In genomic region chr5:134370871-134371833, GRCh38 we compare ENCODE assay signal across 8 cellular contexts. TPM values are rescaled to one million over a fixed set of nuclear protein-coding genes. Genes with fewer than 3 reads are reported as not detected.
DNase-seq lines count a peak whose midpoint lies in the region; ATAC-seq, FAIRE-seq and TF ChIP-seq lines count a peak whose summit lies in the region.

Gene UBE2B (plus strand): TSS chr5:134371569. CDS start chr5:134371596, 27 bp downstream.

- peaks cover 18% of the 10 kb centered on the region for H3K36me3 ChIP-seq in adipocyte (ENCODE audit: control insufficient read depth, insufficient read depth, low read length, severe bottlenecking)
- no peaks in the 10 kb centered on the region for H3K36me3 ChIP-seq in pancreas
- H3K36me3 ChIP-seq in tibial artery, result no peaks in the 10 kb centered on the region

- H3K27me3 ChIP-seq in adipocyte (replicated peaks; ENCODE audit: control insufficient read depth, insufficient read depth, low read length) (no peaks in the 10 kb centered on the region), pancreas (no peaks in the 10 kb centered on the region), tibial artery (no peaks in the 10 kb centered on the region)

- intact Hi-C loops in Right ventricle myocardium superior (cut with DNase I) (loop anchor here (5.0 to 10.0 kb wide), 2 partner anchors 156 to 214 kb away; partner anchors contain the start of gene JADE2), pancreas (cut with DNase I) (no loop called here), tibial artery (cut with DNase I; ENCODE audit: low total_unique reads) (loop anchor here (2.0 kb wide), 1 partner anchor 156 kb away; no protein-coding TSS in a partner anchor)

- DNase-seq in NCI-H1436 (lab: John Stamatoyannopoulos, UW), result peak; percentile 99
- DNase-seq in T follicular helper cell (ENCODE audit: low read depth), result peak; percentile 96
- DNase-seq in adipocyte (ENCODE audit: low read depth), result peak; percentile 99
- DNase-seq in Right ventricle myocardium superior, result peak; percentile 99
- DNase-seq in pancreas, result peak; percentile 95 to 99 (median 96)
- peak; percentile 99 to 100 for DNase-seq in tibial artery

- H3K9ac ChIP-seq in adipocyte (ENCODE audit: low read length), result peak within 1 kb of the TSS; percentile 99

- H3K9me3 ChIP-seq in adipocyte (ENCODE audit: control insufficient read depth, low read length) (no peaks in the 10 kb centered on the region), pancreas (no peaks in the 10 kb centered on the region), tibial artery (no peaks in the 10 kb centered on the region)

- ATAC-seq in HG02798 (IDR thresholded peaks at IDR 0.05; ENCODE audit: poor library complexity, unreplicated experiment) (peak; percentile 82), Right ventricle myocardium superior (ENCODE audit: poor library complexity) (peak; percentile 95), pancreas (peak; percentile 86 to 94 (median 89))

- peak within 1 kb of the TSS; percentile 94 to 100 (median 99) for H3K27ac ChIP-seq in pancreas
- H3K27ac ChIP-seq in tibial artery, result peak within 1 kb of the TSS; percentile 94 to 98

- H3K4me1 ChIP-seq in adipocyte (ENCODE audit: control insufficient read depth, insufficient read depth, low read length) (peaks cover 21% of the 10 kb centered on the region), pancreas (peaks cover 13 to 18% (median 16%) of the 10 kb centered on the region in 3 donors), tibial artery (peaks cover 0 to 58% (median 12%) of the 10 kb centered on the region in 4 donors)

- 0 to 1% methylated on average over 57 to 74 of the region's 74 CpGs for whole genome bisulfite sequencing in pancreas, 2 donors

- TF ChIP-seq CTCF in GM12875 (IDR thresholded peaks at IDR 0.05; ENCODE audit: borderline replicate concordance, insufficient read depth, low read depth, low read length), result no peak
- TF ChIP-seq CTCF in pancreas (IDR thresholded peaks at IDR 0.05), result no peak
- no peak for TF ChIP-seq CTCF in tibial artery (IDR thresholded peaks at IDR 0.05)

- peak; percentile 95 for FAIRE-seq in pancreas (lab: Jason Lieb, UNC)

- H3K4me3 ChIP-seq in GM12875 (ENCODE audit: low read depth, low read length), result peak within 1 kb of the TSS; percentile 80
- H3K4me3 ChIP-seq in adipocyte (ENCODE audit: low read length), result peak within 1 kb of the TSS; percentile 98
- H3K4me3 ChIP-seq in pancreas, result peak within 1 kb of the TSS; percentile 74 to 91 (median 84)
- H3K4me3 ChIP-seq in tibial artery, result peak within 1 kb of the TSS; percentile 90 to 100

RNA-seq across cellular contexts. Expression of gene UBE2B, which starts in this region (rescaled TPM):
- 236 TPM for total RNA-seq in Right ventricle myocardium superior
- total RNA-seq in pancreas, result 10 to 100 TPM; 41.5 to 68.7 (median 47.2) TPM
- polyA plus RNA-seq in pancreas, result 10 to 100 TPM; 45.4 to 72.1 TPM

Comparison
In these comparisons a context has a peak if more than half of its experiments do, and no peak if none do; other contexts are left out.
1. Peak in every context shown above with its lines: DNase-seq, ATAC-seq, H3K4me3 ChIP-seq and H3K27ac ChIP-seq.
2. intact Hi-C loops: an anchor here in Right ventricle myocardium superior (5.0 to 10.0 kb wide) and tibial artery (2.0 kb wide); none called in pancreas.